In genomic region chr22:38753894-38754246, GRCh38 we compare ENCODE assay signal across 1 cellular context.
TF ChIP-seq lines count a peak whose summit lies in the region.

No MANE protein-coding gene starts in this region.

TF ChIP-seq in liver, 16 proteins besides CTCF, POLR2A, EP300 and RAD21 (continued from another document):
- TF ChIP-seq, protein P1, sequence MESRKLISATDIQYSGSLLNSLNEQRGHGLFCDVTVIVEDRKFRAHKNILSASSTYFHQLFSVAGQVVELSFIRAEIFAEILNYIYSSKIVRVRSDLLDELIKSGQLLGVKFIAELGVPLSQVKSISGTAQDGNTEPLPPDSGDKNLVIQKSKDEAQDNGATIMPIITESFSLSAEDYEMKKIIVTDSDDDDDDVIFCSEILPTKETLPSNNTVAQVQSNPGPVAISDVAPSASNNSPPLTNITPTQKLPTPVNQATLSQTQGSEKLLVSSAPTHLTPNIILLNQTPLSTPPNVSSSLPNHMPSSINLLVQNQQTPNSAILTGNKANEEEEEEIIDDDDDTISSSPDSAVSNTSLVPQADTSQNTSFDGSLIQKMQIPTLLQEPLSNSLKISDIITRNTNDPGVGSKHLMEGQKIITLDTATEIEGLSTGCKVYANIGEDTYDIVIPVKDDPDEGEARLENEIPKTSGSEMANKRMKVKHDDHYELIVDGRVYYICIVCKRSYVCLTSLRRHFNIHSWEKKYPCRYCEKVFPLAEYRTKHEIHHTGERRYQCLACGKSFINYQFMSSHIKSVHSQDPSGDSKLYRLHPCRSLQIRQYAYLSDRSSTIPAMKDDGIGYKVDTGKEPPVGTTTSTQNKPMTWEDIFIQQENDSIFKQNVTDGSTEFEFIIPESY (IDR thresholded peaks at IDR 0.05): peak; percentile 70
- TF ChIP-seq FOXA1 (IDR thresholded peaks at IDR 0.05) (no peak), TAF1 (conservative IDR thresholded peaks at IDR 0.05) (no peak), SP1 (IDR thresholded peaks at IDR 0.05) (peak; percentile 90), HNF4A (conservative IDR thresholded peaks at IDR 0.05) (peak; percentile 88 to 92), MAX (IDR thresholded peaks at IDR 0.05) (peak; percentile 93), GABPA (IDR thresholded peaks at IDR 0.05 in 1 of 2, conservative IDR thresholded peaks at IDR 0.05 in 1 of 2) (peak; percentile 68 to 82)
TF ChIP-seq in liver: peak in this region for 12.
